1 cellular context compared by ENCODE assay signal in the genomic region with DNA sequence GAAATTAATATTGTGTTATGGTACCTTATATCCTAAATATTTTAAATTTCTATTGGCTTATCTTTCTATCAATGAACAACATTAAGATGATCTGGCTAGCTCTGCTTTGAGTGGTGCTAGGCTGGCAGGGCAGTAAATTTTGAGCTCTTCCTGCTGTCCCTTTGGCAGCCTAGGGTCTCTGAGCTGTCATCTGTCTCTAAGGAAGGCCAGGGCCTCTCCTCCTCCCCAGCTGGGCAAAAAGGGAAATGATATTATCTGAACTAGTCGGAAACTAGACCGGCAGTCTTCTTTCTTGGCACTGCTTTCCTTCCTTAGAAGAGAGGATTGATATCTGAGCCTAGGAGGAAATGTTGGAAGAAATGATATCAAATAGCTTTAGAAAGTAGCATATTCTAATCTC.
TF ChIP-seq lines count a peak whose summit lies in the region.

No MANE protein-coding gene starts in this region.

TF ChIP-seq in endothelial cell of umbilical vein, 7 proteins besides CTCF, POLR2A, EP300 and RAD21:
- TF ChIP-seq FOS (IDR thresholded peaks at IDR 0.05; ENCODE audit: borderline replicate concordance, insufficient read depth, low read length) = peak; percentile 9
- TF ChIP-seq, protein P1, sequence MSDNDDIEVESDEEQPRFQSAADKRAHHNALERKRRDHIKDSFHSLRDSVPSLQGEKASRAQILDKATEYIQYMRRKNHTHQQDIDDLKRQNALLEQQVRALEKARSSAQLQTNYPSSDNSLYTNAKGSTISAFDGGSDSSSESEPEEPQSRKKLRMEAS (IDR thresholded peaks at IDR 0.05; ENCODE audit: insufficient read depth, insufficient read length) = no peak
- peak; percentile 92 for TF ChIP-seq GATA2 (IDR thresholded peaks at IDR 0.05; ENCODE audit: insufficient read depth, insufficient read length, low read depth, low read length)
- TF ChIP-seq JUN (IDR thresholded peaks at IDR 0.05; ENCODE audit: borderline replicate concordance, insufficient read depth, insufficient read length, low read depth) = no peak
